Comparison of ENCODE assay signal across 8 cellular contexts in the genomic region with DNA sequence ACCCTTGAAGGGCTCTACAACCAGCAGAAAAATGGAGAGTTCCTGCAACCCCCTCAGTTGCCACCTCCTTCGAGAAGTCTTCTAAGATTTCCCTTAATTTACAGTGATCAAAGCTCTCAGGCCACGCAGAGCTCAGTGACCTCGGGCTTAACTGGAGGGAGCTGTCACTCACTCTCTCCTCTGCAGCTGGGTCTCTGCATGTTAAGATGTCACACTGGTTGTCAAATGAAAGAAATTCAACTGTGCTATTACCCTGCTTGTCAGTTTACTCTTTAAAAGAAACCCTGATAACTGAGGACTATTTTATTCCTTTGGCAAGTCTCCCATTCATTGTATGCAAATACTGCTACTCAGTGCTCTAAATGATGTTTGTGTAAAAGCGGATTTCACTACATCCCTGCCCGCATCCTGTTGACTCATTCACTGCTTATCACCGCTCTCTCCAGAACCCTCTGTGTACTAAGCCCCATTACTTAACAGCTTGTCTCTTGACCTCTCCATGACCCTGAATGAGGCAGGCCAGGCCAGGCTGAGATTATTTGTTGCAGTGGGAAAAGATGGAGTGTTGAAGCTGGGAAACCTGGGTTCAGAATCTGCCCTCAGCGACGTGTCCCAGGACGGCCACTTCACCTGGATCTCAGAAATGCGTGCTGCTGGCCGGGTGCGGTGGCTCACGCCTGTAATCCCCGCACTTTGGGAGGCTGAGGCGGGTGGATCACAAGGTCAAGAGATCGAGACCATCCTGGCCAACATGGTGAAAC. TPM values are rescaled to one million over a fixed set of nuclear protein-coding genes. Genes with fewer than 3 reads are reported as not detected.
A peak's percentile ranks its signal among the peaks of the same experiment; 100 is the strongest.
DNase-seq lines count a peak whose midpoint lies in the region; ATAC-seq and TF ChIP-seq lines count a peak whose summit lies in the region.

No MANE protein-coding gene starts in this region.

- no peak overlapping the region for H3K4me3 ChIP-seq in A673 (ENCODE audit: low read depth, low read length, poor library complexity, severe bottlenecking)
- no peak overlapping the region for H3K4me3 ChIP-seq in GM23248
- H3K4me3 ChIP-seq in foreskin fibroblast (ENCODE audit: low read depth in 1 of 2, low read length in 2 of 2) = no peak overlapping the region
- no peak overlapping the region for H3K4me3 ChIP-seq in sigmoid colon

- 52 to 53% methylated on average over 13 to 16 of the region's 16 CpGs for WGBS in GM23248 (ENCODE audit: low coverage in 1 of 2, low lambda C conversion rate in 2 of 2, missing lambda C conversion rate in 2 of 2), 2 experiments
- WGBS in sigmoid colon, 2 donors = 56 to 57% methylated on average over 16 of the region's 16 CpGs

- intact Hi-C loops in A673 (cut with micrococcal nuclease; ENCODE audit: unreplicated experiment) (no loop called here), sigmoid colon (cut with DNase I) (no loop called here)

- H2AFZ ChIP-seq in GM23248 = no peak overlapping the region

- H3F3A ChIP-seq in GM23248 (ENCODE audit: insufficient read depth) = 0 out of 2 replicates have a peak, but pooled peaks cover 3% of the 10 kb centered on the region

- H3K4me1 ChIP-seq in A673 (ENCODE audit: insufficient read depth, low read length, poor library complexity, severe bottlenecking) = no peaks in the 10 kb centered on the region
- peaks cover 27% of the 10 kb centered on the region for H3K4me1 ChIP-seq in GM23248 (ENCODE audit: insufficient read depth)
- H3K4me1 ChIP-seq in sigmoid colon = peaks cover 0 to 62% (median 56%) of the 10 kb centered on the region in 4 donors

- peak overlapping the region; percentile 46 for H3K4me2 ChIP-seq in GM23248 (ENCODE audit: unreplicated experiment)

- CTCF ChIA-PET in A673 (lab: Charles Lee) = no interaction called here

- H3K27me3 ChIP-seq in A673 (replicated peaks; ENCODE audit: insufficient read depth, low read depth, low read length, poor library complexity) = no peaks in the 10 kb centered on the region
- no peaks in the 10 kb centered on the region for H3K27me3 ChIP-seq in GM23248 (replicated peaks; ENCODE audit: insufficient read depth)
- no peaks in the 10 kb centered on the region for H3K27me3 ChIP-seq in sigmoid colon

- POLR2A ChIA-PET in A673 (lab: Charles Lee; ENCODE audit: low non-redundant PET) = no interaction called here

- no peak for TF ChIP-seq CTCF in A673 (conservative IDR thresholded peaks at IDR 0.05; ENCODE audit: low read depth, low read length)
- TF ChIP-seq CTCF in foreskin fibroblast (IDR thresholded peaks at IDR 0.05; ENCODE audit: low read depth, low read length) = no peak
- TF ChIP-seq CTCF in sigmoid colon (IDR thresholded peaks at IDR 0.05) = no peak

- H3K9me3 ChIP-seq in A673 (ENCODE audit: low read depth, low read length, poor library complexity, severe bottlenecking) = no peaks in the 10 kb centered on the region
- no peaks in the 10 kb centered on the region for H3K9me3 ChIP-seq in GM23248 (ENCODE audit: low read depth)
- H3K9me3 ChIP-seq in sigmoid colon = no peaks in the 10 kb centered on the region

- no peak for TF ChIP-seq EP300 in sigmoid colon (IDR thresholded peaks at IDR 0.05)

- BruUV-seq in A673 (replicated peaks; lab: Mats Ljungman, UMichigan) = no TSS peak

- H3K9me2 ChIP-seq in GM23248 (ENCODE audit: insufficient read depth) = no peaks in the 10 kb centered on the region

- ATAC-seq in GM18520 (IDR thresholded peaks at IDR 0.05; ENCODE audit: unreplicated experiment) = no peak

- H3K27ac ChIP-seq in A673 (ENCODE audit: low read depth, low read length, poor library complexity, severe bottlenecking) (no peak overlapping the region), GM23248 (peak overlapping the region; percentile 42; the same call in 1 of the 2 replicates), sigmoid colon (peak overlapping the region; percentile 90 to 99 (median 94))

- no peak for TF ChIP-seq POLR2A in sigmoid colon (IDR thresholded peaks at IDR 0.05)

- H3K9ac ChIP-seq in GM23248 = no peak overlapping the region

- H3K36me3 ChIP-seq in A673 (ENCODE audit: insufficient read depth, low read length, poor library complexity, severe bottlenecking) (no peaks in the 10 kb centered on the region), GM23248 (ENCODE audit: low read depth) (no peaks in the 10 kb centered on the region), sigmoid colon (peaks cover 0 to 18% (median 0%) of the 10 kb centered on the region in 4 donors)

- peak; percentile 38 for DNase-seq in A673 (ENCODE audit: low spot score)
- DNase-seq in GM23248 = peak; percentile 96
- DNase-seq in activated T-cell treated with anti-CD3 and anti-CD28 coated beads, Interleukin-2, amount 50 U/mL, for 48 hours = peak; percentile 59 to 71
- DNase-seq in foreskin fibroblast = peak; percentile 97
- no peak for DNase-seq in sigmoid colon
- DNase-seq in DMS79 (lab: John Stamatoyannopoulos, UW) = no peak

- no peaks in the 10 kb centered on the region for H4K20me1 ChIP-seq in GM23248 (ENCODE audit: insufficient read depth)

- in situ Hi-C loops in GM23248 (cut with MboI) = no loop called here

- H3K79me2 ChIP-seq in GM23248 (ENCODE audit: insufficient read depth) = peaks cover 34% of the 10 kb centered on the region

TF ChIP-seq in PFSK-1, 5 proteins besides CTCF, POLR2A, EP300 and RAD21:
- TF ChIP-seq POLR2AphosphoS5 (IDR thresholded peaks at IDR 0.05; ENCODE audit: low read depth, low read length) (peak; percentile 60; the same call in 1 of the 2 replicates), FOXP2 (optimal IDR thresholded peaks at IDR 0.05; ENCODE audit: borderline replicate concordance, extremely low read depth, extremely low read length, insufficient read depth) (peak; percentile 96), TAF1 (IDR thresholded peaks at IDR 0.05; ENCODE audit: borderline replicate concordance, insufficient read depth, low read length) (peak; percentile 35; the same call in 1 of the 2 replicates), SIN3A (IDR thresholded peaks at IDR 0.05; ENCODE audit: borderline replicate concordance, insufficient read depth, low read length) (peak; percentile 94)
- TF ChIP-seq, protein P1, sequence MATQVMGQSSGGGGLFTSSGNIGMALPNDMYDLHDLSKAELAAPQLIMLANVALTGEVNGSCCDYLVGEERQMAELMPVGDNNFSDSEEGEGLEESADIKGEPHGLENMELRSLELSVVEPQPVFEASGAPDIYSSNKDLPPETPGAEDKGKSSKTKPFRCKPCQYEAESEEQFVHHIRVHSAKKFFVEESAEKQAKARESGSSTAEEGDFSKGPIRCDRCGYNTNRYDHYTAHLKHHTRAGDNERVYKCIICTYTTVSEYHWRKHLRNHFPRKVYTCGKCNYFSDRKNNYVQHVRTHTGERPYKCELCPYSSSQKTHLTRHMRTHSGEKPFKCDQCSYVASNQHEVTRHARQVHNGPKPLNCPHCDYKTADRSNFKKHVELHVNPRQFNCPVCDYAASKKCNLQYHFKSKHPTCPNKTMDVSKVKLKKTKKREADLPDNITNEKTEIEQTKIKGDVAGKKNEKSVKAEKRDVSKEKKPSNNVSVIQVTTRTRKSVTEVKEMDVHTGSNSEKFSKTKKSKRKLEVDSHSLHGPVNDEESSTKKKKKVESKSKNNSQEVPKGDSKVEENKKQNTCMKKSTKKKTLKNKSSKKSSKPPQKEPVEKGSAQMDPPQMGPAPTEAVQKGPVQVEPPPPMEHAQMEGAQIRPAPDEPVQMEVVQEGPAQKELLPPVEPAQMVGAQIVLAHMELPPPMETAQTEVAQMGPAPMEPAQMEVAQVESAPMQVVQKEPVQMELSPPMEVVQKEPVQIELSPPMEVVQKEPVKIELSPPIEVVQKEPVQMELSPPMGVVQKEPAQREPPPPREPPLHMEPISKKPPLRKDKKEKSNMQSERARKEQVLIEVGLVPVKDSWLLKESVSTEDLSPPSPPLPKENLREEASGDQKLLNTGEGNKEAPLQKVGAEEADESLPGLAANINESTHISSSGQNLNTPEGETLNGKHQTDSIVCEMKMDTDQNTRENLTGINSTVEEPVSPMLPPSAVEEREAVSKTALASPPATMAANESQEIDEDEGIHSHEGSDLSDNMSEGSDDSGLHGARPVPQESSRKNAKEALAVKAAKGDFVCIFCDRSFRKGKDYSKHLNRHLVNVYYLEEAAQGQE (IDR thresholded peaks at IDR 0.05; ENCODE audit: insufficient read depth in 1 of 2, low read depth in 2 of 2, low read length in 2 of 2) = peak in 1 of 2 experiments; percentile 70; a peak in 2 of 4 replicates

RNA-seq across cellular contexts. Expression of a gene that starts 13.7 kb away (rescaled TPM):
- total RNA-seq in A673 (2021) (2.4 TPM in 2 replicates), sigmoid colon (100 to 1,000 TPM in 1 of 4 donors, 10 to 100 TPM in 3; 47.1 to 102 (median 73.1) TPM)
- total RNA-seq in GM23248 (2014; rRNA removed; shearing (Covaris generic)) = 53.1 and 55.2 TPM in 2 replicates
- polyA plus RNA-seq in GM23248 (2016; fragmentation: Nextera tagmentation; extraction: Ambion mirVana) (120 and 123 TPM in 2 replicates), sigmoid colon (10 to 100 TPM; 34.8 to 47.9 (median 36.5) TPM)
- polyA plus RNA-seq in PFSK-1 (2012; ENCODE audit: insufficient read length, low read depth) = 49.3 TPM

RNA-seq across cellular contexts. Expression of a gene that starts 39.6 kb away (rescaled TPM):
- total RNA-seq in A673 (2021) (0.43 TPM in 1 of 2 replicates, not detected in the other), sigmoid colon (not detected)
- not detected in 2 replicates for total RNA-seq in GM23248 (2014; rRNA removed; shearing (Covaris generic))
- polyA plus RNA-seq in GM23248 (2016; fragmentation: Nextera tagmentation; extraction: Ambion mirVana) (not detected in 2 replicates), sigmoid colon (under 1 TPM in 1 of 3 donors, not detected in 2; 0.04 TPM)
- not detected for polyA plus RNA-seq in PFSK-1 (2012; ENCODE audit: insufficient read length, low read depth)

Comparison
In these comparisons a context has a peak if more than half of its experiments do, and no peak if none do; other contexts are left out.
1. DNase-seq: peak in A673 (single experiment), GM23248 (single experiment), activated T-cell treated with anti-CD3 and anti-CD28 coated beads, Interleukin-2, amount 50 U/mL, for 48 hours (2 of 2) and foreskin fibroblast (2 of 2); none in sigmoid colon (single experiment) and DMS79 (single experiment).
2. RNA of a gene that starts 13.7 kb away (total RNA-seq): 47.1 to 102 TPM in sigmoid colon and 53.1 to 55.2 TPM in GM23248; 2.4 TPM in A673; every median in the first group is over 10 times any median in the second.